25 cellular contexts compared by ENCODE assay signal in genomic region chr7:99278180-99278579, GRCh38. TPM values are rescaled to one million over a fixed set of nuclear protein-coding genes. Genes with fewer than 3 reads are reported as not detected.
"Had no signal": no experiment of that assay in that cellular context is flagged by ENCODE, and none has a peak within 500 bp of the region (broad histone marks: within the 10 kb centered on the region; RNA-seq: fewer than 3 reads in every experiment).

No MANE protein-coding gene starts in this region.

- H3K27ac ChIP-seq: epithelial cell of prostate, gastroesophageal sphincter, heart right ventricle, lower lobe of right lung, suprapubic skin had no signal

- H3K4me1 Mint-ChIP-seq: activated B cell treated with CpG ODN at 0.5 μM for 24 hours, nephron had no signal

- H3K4me3 ChIP-seq: gastroesophageal sphincter, heart right ventricle, lower lobe of right lung, suprapubic skin had no signal

- H3K36me3 ChIP-seq: gastroesophageal sphincter, heart right ventricle, lower lobe of right lung, suprapubic skin had no signal

- H3K9me3 Mint-ChIP-seq: activated B cell treated with CpG ODN at 0.5 μM for 24 hours; activated naive CD4-positive, alpha-beta T cell treated with anti-CD3 and anti-CD28 coated beads, Interleukin-2, amount 50 U/mL, for 72 hours; activated T-cell treated with anti-CD3 and anti-CD28 coated beads, Interleukin-2, amount 50 U/mL, for 72 hours; nephron had no signal

- ATAC-seq: activated CD8-positive, alpha-beta T cell treated with anti-CD3 and anti-CD28 coated beads, Interleukin-2, amount 10 ng/mL, durations not matched to agents 7 days and 5 days; activated naive CD4-positive, alpha-beta T cell treated with anti-CD3 and anti-CD28 coated beads, Interleukin-2, amount 50 U/mL, for 72 hours; activated T-cell treated with anti-CD3 and anti-CD28 coated beads, Interleukin-2, amount 50 U/mL, for 72 hours; gastroesophageal sphincter; left colon; lower lobe of right lung; right cardiac atrium had no signal

- H3K36me3 Mint-ChIP-seq: activated naive CD4-positive, alpha-beta T cell treated with anti-CD3 and anti-CD28 coated beads, Interleukin-2, amount 50 U/mL, for 72 hours had no signal

- H3K4me3 Mint-ChIP-seq: activated B cell treated with CpG ODN at 0.5 μM for 24 hours; activated CD8-positive, alpha-beta T cell treated with anti-CD3 and anti-CD28 coated beads, Interleukin-2, amount 10 ng/mL, durations not matched to agents 7 days and 5 days; activated T-cell treated with anti-CD3 and anti-CD28 coated beads, Interleukin-2, amount 50 U/mL, for 72 hours; nephron had no signal

- H3K4me1 ChIP-seq: gastroesophageal sphincter, lower lobe of right lung, suprapubic skin had no signal

- H3K27ac Mint-ChIP-seq: activated B cell treated with CpG ODN at 0.5 μM for 24 hours; activated CD8-positive, alpha-beta T cell treated with anti-CD3 and anti-CD28 coated beads, Interleukin-2, amount 10 ng/mL, durations not matched to agents 7 days and 5 days; activated naive CD4-positive, alpha-beta T cell treated with anti-CD3 and anti-CD28 coated beads, Interleukin-2, amount 50 U/mL, for 72 hours; activated T-cell treated with anti-CD3 and anti-CD28 coated beads, Interleukin-2, amount 50 U/mL, for 72 hours; nephron had no signal

- DNase-seq: activated B cell treated with CpG ODN at 0.5 μM for 24 hours; activated CD4-positive, alpha-beta T cell treated with anti-CD3 and anti-CD28 coated beads for 48 hours; activated CD8-positive, alpha-beta memory T cell treated with anti-CD3 and anti-CD28 coated beads, Interleukin-2, amount 50 U/mL, for 4 hours; activated CD8-positive, alpha-beta T cell treated with anti-CD3 and anti-CD28 coated beads, Interleukin-2, amount 10 ng/mL, durations not matched to agents 7 days and 5 days; activated gamma-delta T cell; activated T-cell treated with anti-CD3 and anti-CD28 coated beads, Interleukin-2, amount 50 U/mL, for 72 hours; central memory CD4-positive, alpha-beta T cell; cortex of kidney; effector memory CD4-positive, alpha-beta T cell; heart right ventricle; left colon; lower lobe of right lung; occipital lobe; right cardiac atrium; small intestine; stimulated activated CD4-positive, alpha-beta T cell treated with anti-CD3 and anti-CD28 coated beads, Interleukin-4, amount 100 ng/mL, for 24 hours; stimulated activated naive CD4-positive, alpha-beta T cell treated with Interleukin-2 at 50 U/mL for 16 hours; trophoblast cell had no signal

- H3K9me3 ChIP-seq: gastroesophageal sphincter, heart right ventricle, lower lobe of right lung, suprapubic skin had no signal

- H3K27me3 ChIP-seq: gastroesophageal sphincter, heart right ventricle, suprapubic skin had no signal

RNA-seq across cellular contexts. Expression of gene MYH16, which starts 5.5 kb away (rescaled TPM):
- total RNA-seq: activated B cell treated with CpG ODN at 0.5 μM for 24 hours; activated CD8-positive, alpha-beta T cell treated with anti-CD3 and anti-CD28 coated beads, Interleukin-2, amount 10 ng/mL, durations not matched to agents 7 days and 5 days; activated T-cell treated with anti-CD3 and anti-CD28 coated beads, Interleukin-2, amount 50 U/mL, for 72 hours; fibroblast of lung; gastroesophageal sphincter; heart right ventricle; left colon; lower lobe of right lung; occipital lobe; posterior vena cava; right cardiac atrium; suprapubic skin had no signal
- polyA plus RNA-seq: fibroblast of lung, heart right ventricle, right cardiac atrium had no signal
